Comparison of ENCODE assay signal across 1 cellular context in genomic region chr6:90586675-90587638, GRCh38.
TF ChIP-seq lines count a peak whose summit lies in the region.

Gene MAP3K7 (minus strand): TSS chr6:90587072. CDS start chr6:90586883, 189 bp downstream.

TF ChIP-seq in HepG2, 621 proteins besides CTCF, POLR2A, EP300 and RAD21 (continued from another document and continues in another):
- TF ChIP-seq ZNF646 (CRISPR knock-in tag; IDR thresholded peaks at IDR 0.05) (no peak), SRY (CRISPR knock-in tag; IDR thresholded peaks at IDR 0.05) (peak; percentile 74; the same call in 1 of the 2 replicates), NONO (IDR thresholded peaks at IDR 0.05) (no peak), NONO (CRISPR knock-in tag; conservative IDR thresholded peaks at IDR 0.05) (peak; percentile 72), ZBTB46 (CRISPR knock-in tag; IDR thresholded peaks at IDR 0.05; ENCODE audit: borderline replicate concordance) (no peak), CSRNP2 (CRISPR knock-in tag; conservative IDR thresholded peaks at IDR 0.05; ENCODE audit: low read depth) (no peak), NR0B2 (CRISPR knock-in tag; IDR thresholded peaks at IDR 0.05) (no peak), PHF8 (CRISPR knock-in tag; IDR thresholded peaks at IDR 0.05) (peak; percentile 85), ARID5B (CRISPR knock-in tag; IDR thresholded peaks at IDR 0.05) (no peak; the same call in 1 of the 2 replicates), KMT2B (CRISPR knock-in tag; IDR thresholded peaks at IDR 0.05) (peak; percentile 96), RNF2 (conservative IDR thresholded peaks at IDR 0.05; ENCODE audit: low read depth) (no peak), NCOR1 (IDR thresholded peaks at IDR 0.05; ENCODE audit: borderline replicate concordance, low read length) (no peak), ZNF414 (CRISPR knock-in tag; IDR thresholded peaks at IDR 0.05) (no peak), UBTF (CRISPR knock-in tag; IDR thresholded peaks at IDR 0.05) (peak; percentile 55), ZNF549 (CRISPR knock-in tag; IDR thresholded peaks at IDR 0.05) (no peak), ZNF724P (CRISPR knock-in tag; IDR thresholded peaks at IDR 0.05; ENCODE audit: borderline replicate concordance) (no peak), CSRNP1 (CRISPR knock-in tag; IDR thresholded peaks at IDR 0.05) (no peak), CHCHD3 (CRISPR knock-in tag; IDR thresholded peaks at IDR 0.05) (no peak), ZNF598 (CRISPR knock-in tag; IDR thresholded peaks at IDR 0.05; ENCODE audit: borderline replicate concordance) (no peak), TFDP1 (CRISPR knock-in tag; IDR thresholded peaks at IDR 0.05; ENCODE audit: borderline replicate concordance) (peak; percentile 99), SNRNP70 (IDR thresholded peaks at IDR 0.05; ENCODE audit: low read depth, low read length) (no peak), KDM3A (CRISPR knock-in tag; IDR thresholded peaks at IDR 0.05; ENCODE audit: low read depth) (no peak), ZNF816 (CRISPR knock-in tag; IDR thresholded peaks at IDR 0.05; ENCODE audit: borderline replicate concordance) (no peak), BRCA1 (CRISPR knock-in tag; IDR thresholded peaks at IDR 0.05) (no peak), ZFP37 (CRISPR knock-in tag; IDR thresholded peaks at IDR 0.05; ENCODE audit: borderline replicate concordance) (no peak), ZNF574 (CRISPR knock-in tag; IDR thresholded peaks at IDR 0.05) (peak; percentile 82), ZIK1 (CRISPR knock-in tag; IDR thresholded peaks at IDR 0.05; ENCODE audit: borderline replicate concordance, low read depth) (no peak), HNRNPK (IDR thresholded peaks at IDR 0.05; ENCODE audit: low read depth, low read length, poor library complexity, severe bottlenecking) (no peak), KLF15 (CRISPR knock-in tag; IDR thresholded peaks at IDR 0.05; ENCODE audit: borderline replicate concordance) (no peak), ZSCAN21 (CRISPR knock-in tag; IDR thresholded peaks at IDR 0.05; ENCODE audit: borderline replicate concordance) (no peak), ZNF354B (CRISPR knock-in tag; IDR thresholded peaks at IDR 0.05) (no peak), ETV6 (CRISPR knock-in tag; conservative IDR thresholded peaks at IDR 0.05) (no peak), ZFP82 (CRISPR knock-in tag; IDR thresholded peaks at IDR 0.05; ENCODE audit: borderline replicate concordance) (no peak), YY1 (IDR thresholded peaks at IDR 0.05; ENCODE audit: insufficient read depth, insufficient replicate concordance, low read depth, low read length) (peak; percentile 78)
